In genomic region chr3:20890124-20890523, GRCh38 we compare ENCODE assay signal across 1 cellular context.
TF ChIP-seq lines count a peak whose summit lies in the region.

No MANE protein-coding gene starts in this region.

TF ChIP-seq in K562, 482 proteins besides CTCF, POLR2A, EP300 and RAD21 (continued from another document and continues in another):
- TF ChIP-seq, protein P1, sequence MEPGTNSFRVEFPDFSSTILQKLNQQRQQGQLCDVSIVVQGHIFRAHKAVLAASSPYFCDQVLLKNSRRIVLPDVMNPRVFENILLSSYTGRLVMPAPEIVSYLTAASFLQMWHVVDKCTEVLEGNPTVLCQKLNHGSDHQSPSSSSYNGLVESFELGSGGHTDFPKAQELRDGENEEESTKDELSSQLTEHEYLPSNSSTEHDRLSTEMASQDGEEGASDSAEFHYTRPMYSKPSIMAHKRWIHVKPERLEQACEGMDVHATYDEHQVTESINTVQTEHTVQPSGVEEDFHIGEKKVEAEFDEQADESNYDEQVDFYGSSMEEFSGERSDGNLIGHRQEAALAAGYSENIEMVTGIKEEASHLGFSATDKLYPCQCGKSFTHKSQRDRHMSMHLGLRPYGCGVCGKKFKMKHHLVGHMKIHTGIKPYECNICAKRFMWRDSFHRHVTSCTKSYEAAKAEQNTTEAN (CRISPR knock-in tag; IDR thresholded peaks at IDR 0.05), result no peak
- TF ChIP-seq, protein P2, sequence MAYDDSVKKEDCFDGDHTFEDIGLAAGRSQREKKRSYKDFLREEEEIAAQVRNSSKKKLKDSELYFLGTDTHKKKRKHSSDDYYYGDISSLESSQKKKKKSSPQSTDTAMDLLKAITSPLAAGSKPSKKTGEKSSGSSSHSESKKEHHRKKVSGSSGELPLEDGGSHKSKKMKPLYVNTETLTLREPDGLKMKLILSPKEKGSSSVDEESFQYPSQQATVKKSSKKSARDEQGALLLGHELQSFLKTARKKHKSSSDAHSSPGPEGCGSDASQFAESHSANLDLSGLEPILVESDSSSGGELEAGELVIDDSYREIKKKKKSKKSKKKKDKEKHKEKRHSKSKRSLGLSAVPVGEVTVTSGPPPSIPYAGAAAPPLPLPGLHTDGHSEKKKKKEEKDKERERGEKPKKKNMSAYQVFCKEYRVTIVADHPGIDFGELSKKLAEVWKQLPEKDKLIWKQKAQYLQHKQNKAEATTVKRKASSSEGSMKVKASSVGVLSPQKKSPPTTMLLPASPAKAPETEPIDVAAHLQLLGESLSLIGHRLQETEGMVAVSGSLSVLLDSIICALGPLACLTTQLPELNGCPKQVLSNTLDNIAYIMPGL (CRISPR knock-in tag; IDR thresholded peaks at IDR 0.05), result no peak
- TF ChIP-seq NFRKB (IDR thresholded peaks at IDR 0.05; ENCODE audit: low read depth) (no peak), TRIM25 (IDR thresholded peaks at IDR 0.05; ENCODE audit: borderline replicate concordance) (no peak), ZNF589 (CRISPR knock-in tag; IDR thresholded peaks at IDR 0.05; ENCODE audit: low read depth) (peak; percentile 24; the same call in 1 of the 2 replicates), ID3 (CRISPR knock-in tag; IDR thresholded peaks at IDR 0.05) (no peak), ID3 (tag; IDR thresholded peaks at IDR 0.05) (no peak), ZNF165 (CRISPR knock-in tag; IDR thresholded peaks at IDR 0.05; ENCODE audit: borderline replicate concordance) (no peak), LEF1 (IDR thresholded peaks at IDR 0.05) (peak; percentile 94), KDM5B (IDR thresholded peaks at IDR 0.05; ENCODE audit: insufficient replicate concordance, low read depth, low read length) (no peak), SRSF7 (optimal IDR thresholded peaks at IDR 0.05; ENCODE audit: low read depth, low read length) (no peak), ASH1L (IDR thresholded peaks at IDR 0.05; ENCODE audit: borderline replicate concordance, low read depth, partially characterized antibody) (no peak), ZNF75A (CRISPR knock-in tag; IDR thresholded peaks at IDR 0.05) (no peak), ZNF830 (CRISPR knock-in tag; IDR thresholded peaks at IDR 0.05) (no peak), ZFPM2 (CRISPR knock-in tag; IDR thresholded peaks at IDR 0.05) (no peak), NR2C2 (CRISPR knock-in tag; IDR thresholded peaks at IDR 0.05) (no peak), NR2C2 (tag; IDR thresholded peaks at IDR 0.05) (no peak), CREM (IDR thresholded peaks at IDR 0.05; ENCODE audit: low read depth) (peak; percentile 93), UBTF (IDR thresholded peaks at IDR 0.05; ENCODE audit: borderline replicate concordance in 1 of 2, low read depth in 2 of 2, low read length in 2 of 2) (no peak), ZNF253 (CRISPR knock-in tag; conservative IDR thresholded peaks at IDR 0.05) (no peak), ZNF79 (CRISPR knock-in tag; IDR thresholded peaks at IDR 0.05; ENCODE audit: low read depth) (no peak), PCBP1 (IDR thresholded peaks at IDR 0.05; ENCODE audit: low read depth, low read length, poor library complexity, severe bottlenecking) (no peak), SREBF2 (CRISPR knock-in tag; IDR thresholded peaks at IDR 0.05) (no peak), FOXA3 (CRISPR knock-in tag; conservative IDR thresholded peaks at IDR 0.05 in 1 of 2, IDR thresholded peaks at IDR 0.05 in 1 of 2) (peak in 1 of 2 experiments; percentile 32; a peak in 1 of 4 replicates), CCAR2 (IDR thresholded peaks at IDR 0.05; ENCODE audit: low read depth, low read length) (no peak), ZNF23 (CRISPR knock-in tag; IDR thresholded peaks at IDR 0.05) (no peak), MCM3 (IDR thresholded peaks at IDR 0.05) (no peak), NFE2 (IDR thresholded peaks at IDR 0.05; ENCODE audit: low read depth) (peak; percentile 71; the same call in 1 of the 2 replicates), CREB5 (CRISPR knock-in tag; IDR thresholded peaks at IDR 0.05) (no peak), BHLHE40 (IDR thresholded peaks at IDR 0.05; ENCODE audit: low read length) (no peak), ZFP1 (CRISPR knock-in tag; IDR thresholded peaks at IDR 0.05) (no peak), GTF2F1 (IDR thresholded peaks at IDR 0.05; ENCODE audit: low read depth, low read length) (no peak), ZNF197 (CRISPR knock-in tag; IDR thresholded peaks at IDR 0.05; ENCODE audit: low read depth) (no peak), PKNOX1 (IDR thresholded peaks at IDR 0.05) (peak; percentile 88), DNMT1 (IDR thresholded peaks at IDR 0.05) (no peak), RBBP5 (IDR thresholded peaks at IDR 0.05; ENCODE audit: borderline replicate concordance, insufficient read depth, low read length, poor library complexity, severe bottlenecking) (no peak), HDAC2 (IDR thresholded peaks at IDR 0.05) (peak; percentile 47; the same call in 1 of the 2 replicates), ELK3 (CRISPR knock-in tag; IDR thresholded peaks at IDR 0.05) (no peak), SRF (CRISPR knock-in tag; IDR thresholded peaks at IDR 0.05) (0 out of 4 replicates have a peak, but pooled peaks of 1 of the 2 experiments have one; percentile 9)
- TF ChIP-seq, protein P3, sequence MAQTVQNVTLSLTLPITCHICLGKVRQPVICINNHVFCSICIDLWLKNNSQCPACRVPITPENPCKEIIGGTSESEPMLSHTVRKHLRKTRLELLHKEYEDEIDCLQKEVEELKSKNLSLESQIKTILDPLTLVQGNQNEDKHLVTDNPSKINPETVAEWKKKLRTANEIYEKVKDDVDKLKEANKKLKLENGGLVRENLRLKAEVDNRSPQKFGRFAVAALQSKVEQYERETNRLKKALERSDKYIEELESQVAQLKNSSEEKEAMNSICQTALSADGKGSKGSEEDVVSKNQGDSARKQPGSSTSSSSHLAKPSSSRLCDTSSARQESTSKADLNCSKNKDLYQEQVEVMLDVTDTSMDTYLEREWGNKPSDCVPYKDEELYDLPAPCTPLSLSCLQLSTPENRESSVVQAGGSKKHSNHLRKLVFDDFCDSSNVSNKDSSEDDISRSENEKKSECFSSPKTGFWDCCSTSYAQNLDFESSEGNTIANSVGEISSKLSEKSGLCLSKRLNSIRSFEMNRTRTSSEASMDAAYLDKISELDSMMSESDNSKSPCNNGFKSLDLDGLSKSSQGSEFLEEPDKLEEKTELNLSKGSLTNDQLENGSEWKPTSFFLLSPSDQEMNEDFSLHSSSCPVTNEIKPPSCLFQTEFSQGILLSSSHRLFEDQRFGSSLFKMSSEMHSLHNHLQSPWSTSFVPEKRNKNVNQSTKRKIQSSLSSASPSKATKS (CRISPR knock-in tag; IDR thresholded peaks at IDR 0.05), result no peak
- TF ChIP-seq, protein P4, sequence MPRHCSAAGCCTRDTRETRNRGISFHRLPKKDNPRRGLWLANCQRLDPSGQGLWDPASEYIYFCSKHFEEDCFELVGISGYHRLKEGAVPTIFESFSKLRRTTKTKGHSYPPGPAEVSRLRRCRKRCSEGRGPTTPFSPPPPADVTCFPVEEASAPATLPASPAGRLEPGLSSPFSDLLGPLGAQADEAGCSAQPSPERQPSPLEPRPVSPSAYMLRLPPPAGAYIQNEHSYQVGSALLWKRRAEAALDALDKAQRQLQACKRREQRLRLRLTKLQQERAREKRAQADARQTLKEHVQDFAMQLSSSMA (CRISPR knock-in tag; IDR thresholded peaks at IDR 0.05), result no peak
- TF ChIP-seq, protein P5, sequence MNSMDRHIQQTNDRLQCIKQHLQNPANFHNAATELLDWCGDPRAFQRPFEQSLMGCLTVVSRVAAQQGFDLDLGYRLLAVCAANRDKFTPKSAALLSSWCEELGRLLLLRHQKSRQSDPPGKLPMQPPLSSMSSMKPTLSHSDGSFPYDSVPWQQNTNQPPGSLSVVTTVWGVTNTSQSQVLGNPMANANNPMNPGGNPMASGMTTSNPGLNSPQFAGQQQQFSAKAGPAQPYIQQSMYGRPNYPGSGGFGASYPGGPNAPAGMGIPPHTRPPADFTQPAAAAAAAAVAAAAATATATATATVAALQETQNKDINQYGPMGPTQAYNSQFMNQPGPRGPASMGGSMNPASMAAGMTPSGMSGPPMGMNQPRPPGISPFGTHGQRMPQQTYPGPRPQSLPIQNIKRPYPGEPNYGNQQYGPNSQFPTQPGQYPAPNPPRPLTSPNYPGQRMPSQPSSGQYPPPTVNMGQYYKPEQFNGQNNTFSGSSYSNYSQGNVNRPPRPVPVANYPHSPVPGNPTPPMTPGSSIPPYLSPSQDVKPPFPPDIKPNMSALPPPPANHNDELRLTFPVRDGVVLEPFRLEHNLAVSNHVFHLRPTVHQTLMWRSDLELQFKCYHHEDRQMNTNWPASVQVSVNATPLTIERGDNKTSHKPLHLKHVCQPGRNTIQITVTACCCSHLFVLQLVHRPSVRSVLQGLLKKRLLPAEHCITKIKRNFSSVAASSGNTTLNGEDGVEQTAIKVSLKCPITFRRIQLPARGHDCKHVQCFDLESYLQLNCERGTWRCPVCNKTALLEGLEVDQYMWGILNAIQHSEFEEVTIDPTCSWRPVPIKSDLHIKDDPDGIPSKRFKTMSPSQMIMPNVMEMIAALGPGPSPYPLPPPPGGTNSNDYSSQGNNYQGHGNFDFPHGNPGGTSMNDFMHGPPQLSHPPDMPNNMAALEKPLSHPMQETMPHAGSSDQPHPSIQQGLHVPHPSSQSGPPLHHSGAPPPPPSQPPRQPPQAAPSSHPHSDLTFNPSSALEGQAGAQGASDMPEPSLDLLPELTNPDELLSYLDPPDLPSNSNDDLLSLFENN (IDR thresholded peaks at IDR 0.05; ENCODE audit: low read depth in 2 of 2, low read length in 2 of 2), result no peak
